In genomic region chr7:94061316-94061715, GRCh38 we compare ENCODE assay signal across 13 cellular contexts.
"Had no signal": no experiment of that assay in that cellular context is flagged by ENCODE, and none has a peak within 500 bp of the region (broad histone marks: within the 10 kb centered on the region; RNA-seq: fewer than 3 reads in every experiment).

No MANE protein-coding gene starts in this region.

- H3K36me3 ChIP-seq: left lung, suprapubic skin had no signal

- H2AFZ ChIP-seq: hepatocyte had no signal

- H3K27me3 ChIP-seq: hepatocyte had no signal

- H3K4me2 ChIP-seq: hepatocyte had no signal

- H3K9me3 ChIP-seq: left lung, suprapubic skin had no signal

- DNase-seq: activated CD4-positive, alpha-beta memory T cell treated with anti-CD3 and anti-CD28 coated beads, Interleukin-2, amount 10 ng/mL, durations not matched to agents 7 days and 5 days; activated CD4-positive, alpha-beta T cell treated with anti-CD3 and anti-CD28 coated beads for 4 hours; activated gamma-delta T cell; dorsolateral prefrontal cortex; endodermal cell; islet precursor cell; left lung; natural killer cell; posterior cingulate gyrus; retina; stimulated activated CD4-positive, alpha-beta T cell treated with anti-CD3 and anti-CD28 coated beads, Interleukin-4, amount 100 ng/mL, for 1 hour had no signal

- H3K27ac ChIP-seq: dorsolateral prefrontal cortex, hepatocyte, left lung, suprapubic skin had no signal

- H3K4me3 ChIP-seq: dorsolateral prefrontal cortex, hepatocyte, left lung, suprapubic skin had no signal

- H3K4me1 ChIP-seq: left lung, suprapubic skin had no signal

- H3K79me2 ChIP-seq: hepatocyte had no signal
